Comparison of ENCODE assay signal across 18 cellular contexts in genomic region chr17:73983623-73984410, GRCh38.
"Had no signal": no experiment of that assay in that cellular context is flagged by ENCODE, and none has a peak within 500 bp of the region (broad histone marks: within the 10 kb centered on the region; RNA-seq: fewer than 3 reads in every experiment).

No MANE protein-coding gene starts in this region.

- H3K9me3 Mint-ChIP-seq: memory B cell; neural progenitor cell; T-helper 1 cell treated with Interleukin-12 subunit alpha and Interleukin-12 subunit beta and Interleukin-4 antibody, amounts not matched to agents 30 μg/mL and 1 μg/mL, for 36 hours had no signal

- H3K27ac Mint-ChIP-seq: memory B cell; neural progenitor cell; T-helper 1 cell treated with Interleukin-12 subunit alpha and Interleukin-12 subunit beta and Interleukin-4 antibody, amounts not matched to agents 30 μg/mL and 1 μg/mL, for 36 hours had no signal

- H3K36me3 Mint-ChIP-seq: memory B cell, neural progenitor cell had no signal

- DNase-seq: activated CD4-positive, alpha-beta T cell treated with anti-CD3 and anti-CD28 coated beads, Interleukin-2, amount 50 U/mL, for 1 hour; activated CD4-positive, CD25-positive, alpha-beta regulatory T cell treated with anti-CD3 and anti-CD28 coated beads, Interleukin-2, amount 50 U/mL, for 72 hours; activated CD8-positive, alpha-beta memory T cell treated with anti-CD3 and anti-CD28 coated beads for 24 hours; activated CD8-positive, alpha-beta memory T cell treated with anti-CD3 and anti-CD28 coated beads, Interleukin-2, amount 50 U/mL, for 48 hours; activated effector memory CD4-positive, alpha-beta T cell treated with anti-CD3 and anti-CD28 coated beads, Interleukin-2, amount 50 U/mL, for 16 hours; activated naive CD4-positive, alpha-beta T cell treated with anti-CD3 and anti-CD28 coated beads, Interleukin-2, amount 50 U/mL, for 16 hours; activated T-cell treated with anti-CD3 and anti-CD28 coated beads, Interleukin-2, amount 50 U/mL, for 48 hours; adrenal gland; effector CD8-positive, alpha-beta T cell; heart right ventricle; left ventricle myocardium inferior; right lobe of liver; stimulated activated CD8-positive, alpha-beta memory T cell treated with anti-CD3 and anti-CD28 coated beads, Interleukin-4, amount 100 ng/mL, for 48 hours; stimulated activated naive CD4-positive, alpha-beta T cell; thyroid gland had no signal

- H3K4me3 Mint-ChIP-seq: memory B cell; neural progenitor cell; T-helper 1 cell treated with Interleukin-12 subunit alpha and Interleukin-12 subunit beta and Interleukin-4 antibody, amounts not matched to agents 30 μg/mL and 1 μg/mL, for 36 hours had no signal
